16 cellular contexts compared by ENCODE assay signal in the genomic region with DNA sequence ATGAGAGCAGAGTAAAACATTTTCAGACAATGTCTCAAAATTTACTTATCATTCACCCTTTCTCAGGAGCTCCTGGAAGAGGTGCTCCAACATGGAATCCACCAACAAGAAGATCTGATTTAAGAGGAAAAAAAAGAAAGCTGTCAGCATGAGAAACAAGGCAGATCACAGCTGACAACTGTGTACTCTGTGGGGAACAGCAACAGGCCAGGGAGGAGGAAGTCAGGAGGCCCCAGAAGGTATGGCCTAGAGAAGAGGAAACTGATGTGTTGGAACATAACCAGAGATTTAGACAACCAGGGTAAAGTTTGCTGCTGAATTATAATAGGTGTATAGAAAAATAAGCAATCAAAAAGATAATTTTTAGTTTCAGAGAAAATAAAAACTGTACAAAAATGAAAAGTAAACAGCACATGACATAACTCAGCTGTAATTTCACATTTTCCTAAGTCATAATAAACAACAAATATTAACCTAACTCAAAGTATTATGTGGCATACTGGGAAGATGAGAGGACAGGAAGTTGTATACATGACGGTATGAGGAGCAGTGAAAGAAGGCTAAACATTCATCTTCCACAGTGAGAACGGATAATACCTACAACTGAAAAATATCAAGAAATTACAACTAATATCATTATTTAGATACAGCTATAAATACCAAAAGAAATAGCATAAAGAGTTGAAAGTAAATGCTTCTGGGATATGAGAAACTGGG.
A peak's percentile ranks its signal among the peaks of the same experiment; 100 is the strongest.
DNase-seq lines count a peak whose midpoint lies in the region; ATAC-seq, FAIRE-seq and TF ChIP-seq lines count a peak whose summit lies in the region.
"Had no signal": no experiment of that assay in that cellular context is flagged by ENCODE, and none has a peak within 500 bp of the region (broad histone marks: within the 10 kb centered on the region; RNA-seq: fewer than 3 reads in every experiment).

No MANE protein-coding gene starts in this region.

- H3K4me1 Mint-ChIP-seq in activated T-cell treated with anti-CD3 and anti-CD28 coated beads, Interleukin-2, amount 50 U/mL, for 24 hours (ENCODE audit: low read depth): peaks cover 24% of the 10 kb centered on the region
- H3K4me1 Mint-ChIP-seq in stimulated activated memory B cell treated with anti-CD40 and anti-IgM and Interleukin-4, amounts not matched to agents 10 μg/mL and 1 μg/mL and 100 μg/mL, for 72 hours: peaks cover 11% of the 10 kb centered on the region

- H3K36me3 ChIP-seq in GM12878 (ENCODE audit: control insufficient read depth in 2 of 2, insufficient read depth in 2 of 2, low read length in 1 of 2) (peaks cover 4 to 7% of the 10 kb centered on the region in 2 experiments), colonic mucosa (no peaks in the 10 kb centered on the region)

- no peak for TF ChIP-seq CTCF in GM12878 (IDR thresholded peaks at IDR 0.05 in 2 of 3, conservative IDR thresholded peaks at IDR 0.05 in 1 of 3; ENCODE audit: control insufficient read depth in 2 of 3, extremely low read depth in 1 of 3, insufficient read depth in 1 of 3, low read depth in 3 of 3, low read length in 3 of 3)
- no peak for TF ChIP-seq CTCF in colonic mucosa (IDR thresholded peaks at IDR 0.05)

- no peak for FAIRE-seq in GM12878 (lab: Jason Lieb, UNC)
- FAIRE-seq: islet of Langerhans, pancreas, TTC549 had no signal

- H4K20me1 ChIP-seq in GM12878 (ENCODE audit: control insufficient read depth, insufficient read depth): no peaks in the 10 kb centered on the region

- no peaks in the 10 kb centered on the region for H3K9me3 ChIP-seq in GM12878 (replicated peaks; ENCODE audit: control insufficient read depth, insufficient read depth, low read length)
- H3K9me3 ChIP-seq in colonic mucosa: no peaks in the 10 kb centered on the region
- H3K9me3 ChIP-seq: pancreas had no signal

- H3K27me3 ChIP-seq in GM12878 (replicated peaks in 1 of 2; ENCODE audit: control insufficient read depth in 2 of 2, insufficient read depth in 2 of 2, low read length in 1 of 2) (no peaks in the 10 kb centered on the region), colonic mucosa (no peaks in the 10 kb centered on the region)
- H3K27me3 ChIP-seq: pancreas had no signal

- H3K27me3 Mint-ChIP-seq in activated T-cell treated with anti-CD3 and anti-CD28 coated beads, Interleukin-2, amount 50 U/mL, for 24 hours: no peaks in the 10 kb centered on the region
- H3K27me3 Mint-ChIP-seq in stimulated activated memory B cell treated with anti-CD40 and anti-IgM and Interleukin-4, amounts not matched to agents 10 μg/mL and 1 μg/mL and 100 μg/mL, for 72 hours: no peaks in the 10 kb centered on the region
- H3K27me3 Mint-ChIP-seq: IgD-negative memory B cell, type B pancreatic cell had no signal

- no peak overlapping the region for H2AFZ ChIP-seq in GM12878 (ENCODE audit: control insufficient read depth, low read depth, low read length)

- 100% methylated on average over 2 of the region's 2 CpGs for WGBS in GM12878 (ENCODE audit: insufficient coverage, insufficient replicate concordance, low lambda C conversion rate, missing lambda C conversion rate)

- peaks cover 70% of the 10 kb centered on the region for H3K36me3 Mint-ChIP-seq in activated T-cell treated with anti-CD3 and anti-CD28 coated beads, Interleukin-2, amount 50 U/mL, for 24 hours (ENCODE audit: low read depth)
- peaks cover 72% of the 10 kb centered on the region for H3K36me3 Mint-ChIP-seq in stimulated activated memory B cell treated with anti-CD40 and anti-IgM and Interleukin-4, amounts not matched to agents 10 μg/mL and 1 μg/mL and 100 μg/mL, for 72 hours

- H3K4me3 Mint-ChIP-seq in activated T-cell treated with anti-CD3 and anti-CD28 coated beads, Interleukin-2, amount 50 U/mL, for 24 hours: no peak overlapping the region
- H3K4me3 Mint-ChIP-seq in stimulated activated memory B cell treated with anti-CD40 and anti-IgM and Interleukin-4, amounts not matched to agents 10 μg/mL and 1 μg/mL and 100 μg/mL, for 72 hours: no peak overlapping the region
- H3K4me3 Mint-ChIP-seq: type B pancreatic cell had no signal

- CTCF ChIA-PET in GM12878 (lab: Yijun Ruan, JAX): interaction anchor here (0.7 to 1.4 kb wide), 3 partner anchors 14 to 218 kb away, joined by 3 read pairs; no protein-coding TSS in a partner anchor

- SMC1A ChIA-PET in GM12878 (lab: Charles Lee; ENCODE audit: uncharacterized antibody, unreplicated experiment): interaction anchor here (0.6 to 1.4 kb wide), 5 partner anchors 29 to 639 kb away, joined by 3 to 4 read pairs (median 3); no protein-coding TSS in a partner anchor

- no peak; the same call in 1 of the 2 replicates for TF ChIP-seq RAD21 in GM12878 (IDR thresholded peaks at IDR 0.05; ENCODE audit: insufficient read depth, low read depth, low read length)

- H3K9me3 Mint-ChIP-seq in activated T-cell treated with anti-CD3 and anti-CD28 coated beads, Interleukin-2, amount 50 U/mL, for 24 hours: no peaks in the 10 kb centered on the region
- H3K9me3 Mint-ChIP-seq in stimulated activated memory B cell treated with anti-CD40 and anti-IgM and Interleukin-4, amounts not matched to agents 10 μg/mL and 1 μg/mL and 100 μg/mL, for 72 hours: no peaks in the 10 kb centered on the region
- H3K9me3 Mint-ChIP-seq: IgD-negative memory B cell, type B pancreatic cell had no signal

- intact Hi-C loops in GM12878 (cut with micrococcal nuclease; ENCODE audit: unreplicated experiment): no loop called here
- intact Hi-C loops in colonic mucosa (cut with DNase I): no loop called here

- H3K27ac ChIP-seq in GM12878 (ENCODE audit: control insufficient read depth, insufficient read depth) (no peak overlapping the region), colonic mucosa (no peak overlapping the region)
- H3K27ac ChIP-seq: pancreas had no signal

- in situ Hi-C loops in GM12878 (cut with MboI): no loop called here

- H3K4me1 ChIP-seq in GM12878 (ENCODE audit: control insufficient read depth, insufficient read depth, low read length): no peaks in the 10 kb centered on the region
- H3K4me1 ChIP-seq in colonic mucosa: no peaks in the 10 kb centered on the region

- POLR2A ChIA-PET in GM12878 (lab: Charles Lee): no interaction called here

- H3K9ac ChIP-seq in GM12878 (ENCODE audit: control insufficient read depth, insufficient read depth, low read length) (no peak overlapping the region), colonic mucosa (ENCODE audit: low read depth in 2 of 2, low read length in 2 of 2) (no peak overlapping the region)

- RAD21 ChIA-PET in GM12878 (lab: Charles Lee; ENCODE audit: unreplicated experiment): interaction anchor here (0.9 to 1.3 kb wide), 2 partner anchors 138 to 146 kb away, joined by 4 read pairs; partner anchors contain the start of gene CHD6

- no peak for DNase-seq in activated T-cell treated with anti-CD3 and anti-CD28 coated beads, Interleukin-2, amount 50 U/mL, for 24 hours
- no peak for DNase-seq in activated T-cell treated with anti-CD3 and anti-CD28 coated beads, Interleukin-2, amount 50 U/mL, for 48 hours
- peak; percentile 60 for DNase-seq in NOMO-1 treated with dmso at 0.1 percent for 144 hours (lab: John Stamatoyannopoulos, UW; ENCODE audit: unreplicated experiment)
- DNase-seq in GM12878 (ENCODE audit: low read depth, low spot score): no peak
- no peak for DNase-seq in NCI-H1105 (lab: John Stamatoyannopoulos, UW)
- DNase-seq in colonic mucosa: no peak
- DNase-seq: erythroblast; NCI-H524 treated with DMSO at 0.1 percent for 48 hours; pancreas; stimulated activated CD4-positive, alpha-beta T cell treated with anti-CD3 and anti-CD28 coated beads, Interleukin-4, amount 100 ng/mL, for 4 hours had no signal

- no TSS peak for BruUV-seq in GM12878 (replicated peaks; lab: Mats Ljungman, UMichigan)

- no peak overlapping the region for H3K4me2 ChIP-seq in GM12878 (ENCODE audit: control insufficient read depth, insufficient read depth)

- H3K27ac Mint-ChIP-seq in activated T-cell treated with anti-CD3 and anti-CD28 coated beads, Interleukin-2, amount 50 U/mL, for 24 hours: peak overlapping the region; percentile 68
- peak overlapping the region; percentile 36 for H3K27ac Mint-ChIP-seq in stimulated activated memory B cell treated with anti-CD40 and anti-IgM and Interleukin-4, amounts not matched to agents 10 μg/mL and 1 μg/mL and 100 μg/mL, for 72 hours
- H3K27ac Mint-ChIP-seq: type B pancreatic cell had no signal

- TF ChIP-seq EP300 in GM12878 (IDR thresholded peaks at IDR 0.05; ENCODE audit: borderline replicate concordance in 1 of 2, control insufficient read depth in 1 of 2, low read depth in 2 of 2, low read length in 2 of 2): no peak

- 0 out of 3 replicates have a peak, but pooled peaks have one; percentile 47 for ATAC-seq in GM12878
- no peak for ATAC-seq in stimulated activated memory B cell treated with anti-CD40 and anti-IgM and Interleukin-4, amounts not matched to agents 10 μg/mL and 1 μg/mL and 100 μg/mL, for 72 hours
- no peak for ATAC-seq in HG02763 (IDR thresholded peaks at IDR 0.05; ENCODE audit: unreplicated experiment)

- TF ChIP-seq POLR2A in GM12878 (IDR thresholded peaks at IDR 0.05; ENCODE audit: low read depth, low read length): no peak

- H3K79me2 ChIP-seq in GM12878 (ENCODE audit: control insufficient read depth, insufficient read depth, low read length): no peaks in the 10 kb centered on the region

- H3K4me3 ChIP-seq in GM12878: no peak overlapping the region
- H3K4me3 ChIP-seq in colonic mucosa: no peak overlapping the region
- H3K4me3 ChIP-seq: pancreas had no signal

TF ChIP-seq in GM12878, 131 proteins besides CTCF, POLR2A, EP300 and RAD21:
- no peak for TF ChIP-seq KDM1A (IDR thresholded peaks at IDR 0.05; ENCODE audit: borderline replicate concordance)
- TF ChIP-seq GABPA (IDR thresholded peaks at IDR 0.05; ENCODE audit: low read depth): 0 out of 2 replicates have a peak, but pooled peaks have one; percentile 24
TF ChIP-seq in GM12878: peak in this region for 1.
